28 cellular contexts compared by ENCODE assay signal in the genomic region with DNA sequence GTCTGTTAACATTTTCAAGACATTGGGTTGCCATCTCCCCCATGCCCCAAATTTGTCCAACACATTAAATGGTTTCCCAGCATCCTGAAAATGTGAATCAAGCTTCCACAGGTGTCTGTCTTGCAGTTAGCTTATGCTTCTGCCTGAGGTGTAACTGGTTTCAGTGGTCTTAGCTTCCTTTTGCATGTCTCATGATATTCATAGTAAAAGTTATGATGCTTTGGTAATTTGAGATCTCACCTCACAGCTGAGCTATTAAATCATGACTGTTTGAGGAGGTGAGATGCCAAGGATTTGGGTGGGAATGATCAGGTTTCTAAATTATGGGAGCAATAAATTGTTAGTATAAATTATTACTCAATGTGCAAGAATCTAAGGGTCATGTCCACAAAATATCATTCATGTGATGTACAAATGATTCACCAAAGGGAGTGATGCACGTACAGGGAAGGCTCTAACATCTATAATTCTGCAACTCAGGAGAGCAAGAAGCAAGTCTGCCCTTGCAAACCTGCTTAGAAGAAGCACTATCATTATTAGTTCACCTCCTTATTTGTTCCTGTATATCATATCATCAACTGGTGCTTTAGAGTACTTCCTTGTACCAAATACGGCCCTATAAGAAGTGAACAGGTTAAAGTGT. TPM values are rescaled to one million over a fixed set of nuclear protein-coding genes. Genes with fewer than 3 reads are reported as not detected.
DNase-seq lines count a peak whose midpoint lies in the region; ATAC-seq, FAIRE-seq and TF ChIP-seq lines count a peak whose summit lies in the region.
"Had no signal": no experiment of that assay in that cellular context is flagged by ENCODE, and none has a peak within 500 bp of the region (broad histone marks: within the 10 kb centered on the region; RNA-seq: fewer than 3 reads in every experiment).

No MANE protein-coding gene starts in this region.

- FAIRE-seq in A549 (lab: Jason Lieb, UNC), result peak; percentile 23
- FAIRE-seq: GM12878, H54, HepG2 had no signal

- no peak overlapping the region for H2AFZ ChIP-seq in PC-3 (ENCODE audit: low read length)
- H2AFZ ChIP-seq: GM23338 had no signal

- H3K9me2 ChIP-seq in PC-3 (replicated peaks; ENCODE audit: low read length), result no peaks in the 10 kb centered on the region

- peak overlapping the region; percentile 11; the same call in 1 of the 2 replicates for H3K9ac ChIP-seq in PC-3 (ENCODE audit: low read length)

- no peak overlapping the region for H3K4me2 ChIP-seq in A549
- H3K4me2 ChIP-seq in PC-3 (ENCODE audit: low read length), result peak overlapping the region; percentile 59
- H3K4me2 ChIP-seq: GM23338 had no signal

- no peak for TF ChIP-seq POLR2A in A549 (IDR thresholded peaks at IDR 0.05; ENCODE audit: low read length)

- CTCF ChIA-PET in A549 (lab: Yijun Ruan, JAX) (interaction anchor here (1.5 kb wide), 1 partner anchor 67 kb away, joined by 5 read pairs; no protein-coding TSS in a partner anchor), PC-3 (lab: Charles Lee) (interaction anchor here (0.6 to 1.0 kb wide), 2 partner anchors 9 to 90 kb away, joined by 3 to 4 read pairs; no protein-coding TSS in a partner anchor)

- DNase-seq in A549 (ENCODE audit: low read depth in 1 of 2, low spot score in 1 of 2) (no peak), HCEC 1CT (peak; percentile 3), PC-3 (peak; percentile 91), foreskin keratinocyte (peak; percentile 17 to 49), superior temporal gyrus (ENCODE audit: extremely low spot score) (no peak), putamen (ENCODE audit: low spot score) (no peak)
- DNase-seq: 8988T; ACHN; BE2C; C1 segment of cervical spinal cord; CD4-positive, CD25-positive, alpha-beta regulatory T cell; CD8-positive, alpha-beta memory T cell; COR-L47; DMS 273 treated with DMSO at 0.1 percent for 48 hours; DMS53; DND-41; EL; HFFc6 had no signal

- H3K4me3 ChIP-seq in A549 (no peak overlapping the region), PC-3 (ENCODE audit: low read length) (no peak overlapping the region)
- H3K4me3 ChIP-seq: GM12878, GM23338 had no signal

- TF ChIP-seq CTCF in A549 (IDR thresholded peaks at IDR 0.05), result no peak
- no peak for TF ChIP-seq CTCF in PC-3 (conservative IDR thresholded peaks at IDR 0.05; ENCODE audit: low read depth, low read length)
- no peak for TF ChIP-seq CTCF in foreskin keratinocyte (conservative IDR thresholded peaks at IDR 0.05)

- TF ChIP-seq EP300 in A549 (IDR thresholded peaks at IDR 0.05), result no peak

- H3K4me1 ChIP-seq in A549 (no peaks in the 10 kb centered on the region), PC-3 (ENCODE audit: insufficient read depth, low read length) (peaks cover 53% of the 10 kb centered on the region), foreskin keratinocyte (no peaks in the 10 kb centered on the region)
- H3K4me1 ChIP-seq: BE2C had no signal

- H4K20me1 ChIP-seq in PC-3 (ENCODE audit: low read length), result no peaks in the 10 kb centered on the region

- no peaks in the 10 kb centered on the region for H3K36me3 ChIP-seq in PC-3 (ENCODE audit: low read depth, low read length)
- H3K36me3 ChIP-seq: BE2C had no signal

- no peaks in the 10 kb centered on the region for H3K27me3 ChIP-seq in PC-3 (ENCODE audit: low read length)
- peaks cover 5% of the 10 kb centered on the region for H3K27me3 ChIP-seq in foreskin keratinocyte
- H3K27me3 ChIP-seq: BE2C had no signal

- 0% methylated on average over 2 of the region's 2 CpGs for WGBS in A549 (ENCODE audit: missing lambda C conversion rate)

- ATAC-seq in A549 (no peak), PC-3 (peak; percentile 89), foreskin keratinocyte (no peak), GM18520 (IDR thresholded peaks at IDR 0.05; ENCODE audit: unreplicated experiment) (no peak), GM21576 (IDR thresholded peaks at IDR 0.05; ENCODE audit: unreplicated experiment) (no peak)
- ATAC-seq: GM12878, GM23338, HCT116, HepG2 had no signal

- no peaks in the 10 kb centered on the region for H3K9me3 ChIP-seq in A549
- H3K9me3 ChIP-seq in PC-3 (ENCODE audit: low read length), result no peaks in the 10 kb centered on the region
- H3K9me3 ChIP-seq: BE2C had no signal

- H3K27ac ChIP-seq in A549 (no peak overlapping the region), PC-3 (ENCODE audit: low read length) (peak overlapping the region; percentile 77), foreskin keratinocyte (no peak overlapping the region)
- H3K27ac ChIP-seq: HL-60 had no signal

- intact Hi-C loops in PC-3 (cut with micrococcal nuclease), result loop anchor here (2.0 to 5.0 kb wide), 3 partner anchors 55 to 181 kb away; no protein-coding TSS in a partner anchor

- no peak for TF ChIP-seq RAD21 in A549 (conservative IDR thresholded peaks at IDR 0.05 in 1 of 2, IDR thresholded peaks at IDR 0.05 in 1 of 2)

- POLR2A ChIA-PET in A549 (lab: Yijun Ruan, JAX), result no interaction called here
- POLR2A ChIA-PET in PC-3 (lab: Charles Lee; ENCODE audit: unreplicated experiment), result interaction anchor here (0.7 kb wide), 2 partner anchors 91 to 1467 kb away, joined by 3 read pairs; no protein-coding TSS in a partner anchor

- H3K79me2 ChIP-seq in PC-3 (ENCODE audit: low read length), result no peaks in the 10 kb centered on the region

- no peaks in the 10 kb centered on the region for H3F3A ChIP-seq in PC-3 (ENCODE audit: low read length, unreplicated experiment)

- BruUV-seq in PC-3 (replicated peaks; lab: Mats Ljungman, UMichigan), result no TSS peak

TF ChIP-seq in A549, 52 proteins besides CTCF, POLR2A, EP300 and RAD21:
- TF ChIP-seq RNF2 (IDR thresholded peaks at IDR 0.05; ENCODE audit: borderline replicate concordance, low read depth) (no peak), ZC3H11A (IDR thresholded peaks at IDR 0.05) (no peak), CEBPB (IDR thresholded peaks at IDR 0.05) (no peak), GATA3 (IDR thresholded peaks at IDR 0.05; ENCODE audit: borderline replicate concordance) (no peak), NR3C1 (IDR thresholded peaks at IDR 0.05) (no peak), SMC3 (IDR thresholded peaks at IDR 0.05) (no peak), ZNF302 (CRISPR knock-in tag; IDR thresholded peaks at IDR 0.05) (no peak), HOXB13 (CRISPR knock-in tag; IDR thresholded peaks at IDR 0.05; ENCODE audit: low read depth) (no peak), PHF8 (IDR thresholded peaks at IDR 0.05; ENCODE audit: borderline replicate concordance, low read depth) (no peak)
- TF ChIP-seq, protein P1, sequence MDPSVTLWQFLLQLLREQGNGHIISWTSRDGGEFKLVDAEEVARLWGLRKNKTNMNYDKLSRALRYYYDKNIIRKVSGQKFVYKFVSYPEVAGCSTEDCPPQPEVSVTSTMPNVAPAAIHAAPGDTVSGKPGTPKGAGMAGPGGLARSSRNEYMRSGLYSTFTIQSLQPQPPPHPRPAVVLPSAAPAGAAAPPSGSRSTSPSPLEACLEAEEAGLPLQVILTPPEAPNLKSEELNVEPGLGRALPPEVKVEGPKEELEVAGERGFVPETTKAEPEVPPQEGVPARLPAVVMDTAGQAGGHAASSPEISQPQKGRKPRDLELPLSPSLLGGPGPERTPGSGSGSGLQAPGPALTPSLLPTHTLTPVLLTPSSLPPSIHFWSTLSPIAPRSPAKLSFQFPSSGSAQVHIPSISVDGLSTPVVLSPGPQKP (IDR thresholded peaks at IDR 0.05; ENCODE audit: low read depth, low read length), result no peak
- TF ChIP-seq, protein P2, sequence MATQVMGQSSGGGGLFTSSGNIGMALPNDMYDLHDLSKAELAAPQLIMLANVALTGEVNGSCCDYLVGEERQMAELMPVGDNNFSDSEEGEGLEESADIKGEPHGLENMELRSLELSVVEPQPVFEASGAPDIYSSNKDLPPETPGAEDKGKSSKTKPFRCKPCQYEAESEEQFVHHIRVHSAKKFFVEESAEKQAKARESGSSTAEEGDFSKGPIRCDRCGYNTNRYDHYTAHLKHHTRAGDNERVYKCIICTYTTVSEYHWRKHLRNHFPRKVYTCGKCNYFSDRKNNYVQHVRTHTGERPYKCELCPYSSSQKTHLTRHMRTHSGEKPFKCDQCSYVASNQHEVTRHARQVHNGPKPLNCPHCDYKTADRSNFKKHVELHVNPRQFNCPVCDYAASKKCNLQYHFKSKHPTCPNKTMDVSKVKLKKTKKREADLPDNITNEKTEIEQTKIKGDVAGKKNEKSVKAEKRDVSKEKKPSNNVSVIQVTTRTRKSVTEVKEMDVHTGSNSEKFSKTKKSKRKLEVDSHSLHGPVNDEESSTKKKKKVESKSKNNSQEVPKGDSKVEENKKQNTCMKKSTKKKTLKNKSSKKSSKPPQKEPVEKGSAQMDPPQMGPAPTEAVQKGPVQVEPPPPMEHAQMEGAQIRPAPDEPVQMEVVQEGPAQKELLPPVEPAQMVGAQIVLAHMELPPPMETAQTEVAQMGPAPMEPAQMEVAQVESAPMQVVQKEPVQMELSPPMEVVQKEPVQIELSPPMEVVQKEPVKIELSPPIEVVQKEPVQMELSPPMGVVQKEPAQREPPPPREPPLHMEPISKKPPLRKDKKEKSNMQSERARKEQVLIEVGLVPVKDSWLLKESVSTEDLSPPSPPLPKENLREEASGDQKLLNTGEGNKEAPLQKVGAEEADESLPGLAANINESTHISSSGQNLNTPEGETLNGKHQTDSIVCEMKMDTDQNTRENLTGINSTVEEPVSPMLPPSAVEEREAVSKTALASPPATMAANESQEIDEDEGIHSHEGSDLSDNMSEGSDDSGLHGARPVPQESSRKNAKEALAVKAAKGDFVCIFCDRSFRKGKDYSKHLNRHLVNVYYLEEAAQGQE (IDR thresholded peaks at IDR 0.05), result no peak
- TF ChIP-seq, protein P3, sequence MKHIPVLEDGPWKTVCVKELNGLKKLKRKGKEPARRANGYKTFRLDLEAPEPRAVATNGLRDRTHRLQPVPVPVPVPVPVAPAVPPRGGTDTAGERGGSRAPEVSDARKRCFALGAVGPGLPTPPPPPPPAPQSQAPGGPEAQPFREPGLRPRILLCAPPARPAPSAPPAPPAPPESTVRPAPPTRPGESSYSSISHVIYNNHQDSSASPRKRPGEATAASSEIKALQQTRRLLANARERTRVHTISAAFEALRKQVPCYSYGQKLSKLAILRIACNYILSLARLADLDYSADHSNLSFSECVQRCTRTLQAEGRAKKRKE (CRISPR knock-in tag; IDR thresholded peaks at IDR 0.05; ENCODE audit: low read depth), result no peak

RNA-seq across cellular contexts. Expression of a gene that starts 17.1 kb away (rescaled TPM):
- not detected in 2 replicates for polyA plus RNA-seq in A549 (2011; rRNA removed)
- 0.01 and 0.03 TPM in 2 replicates for polyA plus RNA-seq in A549 (2012; cell fraction: cytosol; rRNA removed)
- polyA plus RNA-seq in A549 (2012; cell fraction: nucleus; rRNA removed), result not detected in 2 replicates
- not detected in 3 replicates for polyA plus RNA-seq in A549 (2017; fragmentation: RNase III; extraction: RNeasy Plus Mini Kit Qiagen cat#74134 plus additional on column Dnase treatment)
- polyA minus RNA-seq in A549 (2011; rRNA and poly(A)+ RNA removed), result not detected in 2 replicates
- total RNA-seq in PC-3 (2014; rRNA removed), result 0.66 and 2.1 TPM in 2 replicates
- total RNA-seq in foreskin keratinocyte, result not detected in 2 replicates
- polyA plus RNA-seq in foreskin keratinocyte, result not detected in 2 replicates
- total RNA-seq: G401, GM12878, HepG2, HFFc6 had no signal
- polyA plus RNA-seq: GM12878, HepG2, IgD-negative memory B cell had no signal

Comparison
In these comparisons a context has a peak if more than half of its experiments do, and no peak if none do; other contexts are left out.
1. DNase-seq: peak in HCEC 1CT (single experiment), PC-3 (single experiment) and foreskin keratinocyte (2 of 2); none in A549 (0 of 2), superior temporal gyrus (single experiment) and putamen (single experiment).